1 cellular context compared by ENCODE assay signal in the genomic region with DNA sequence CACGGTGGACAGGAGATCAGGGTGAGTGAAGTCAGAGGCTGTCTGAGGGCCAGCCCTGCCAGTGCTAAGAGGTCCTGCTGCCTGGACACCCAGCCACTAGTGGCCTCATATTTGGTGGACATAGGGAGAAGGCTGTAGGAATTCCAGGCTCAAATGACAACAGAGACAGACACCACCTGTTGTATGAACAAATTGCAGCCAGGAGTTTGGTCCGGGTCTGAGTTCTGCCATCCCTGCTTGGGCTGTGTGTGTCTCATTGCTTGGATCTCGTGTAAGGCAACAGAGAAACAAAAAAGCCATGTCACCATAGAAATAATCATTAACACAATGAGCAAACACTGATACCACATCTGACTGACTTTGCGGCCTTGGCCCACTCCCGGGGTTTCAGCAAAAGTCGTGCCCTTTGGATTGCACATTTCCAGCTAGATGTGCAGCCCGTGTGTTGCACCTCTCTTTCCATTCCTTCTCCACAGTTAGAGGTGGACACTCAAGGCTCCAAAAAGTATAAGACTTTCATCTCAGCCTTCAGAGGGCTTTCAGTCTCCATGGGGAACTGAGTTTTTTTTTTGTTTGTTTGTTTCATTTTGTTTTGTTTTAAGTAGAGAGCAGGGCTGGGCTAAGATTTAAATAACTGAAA.
A peak's percentile ranks its signal among the peaks of the same experiment; 100 is the strongest.
TF ChIP-seq lines count a peak whose summit lies in the region.

No MANE protein-coding gene starts in this region.

TF ChIP-seq in HepG2, 621 proteins besides CTCF, POLR2A, EP300 and RAD21 (continued from another document and continues in another):
- TF ChIP-seq, protein P1, sequence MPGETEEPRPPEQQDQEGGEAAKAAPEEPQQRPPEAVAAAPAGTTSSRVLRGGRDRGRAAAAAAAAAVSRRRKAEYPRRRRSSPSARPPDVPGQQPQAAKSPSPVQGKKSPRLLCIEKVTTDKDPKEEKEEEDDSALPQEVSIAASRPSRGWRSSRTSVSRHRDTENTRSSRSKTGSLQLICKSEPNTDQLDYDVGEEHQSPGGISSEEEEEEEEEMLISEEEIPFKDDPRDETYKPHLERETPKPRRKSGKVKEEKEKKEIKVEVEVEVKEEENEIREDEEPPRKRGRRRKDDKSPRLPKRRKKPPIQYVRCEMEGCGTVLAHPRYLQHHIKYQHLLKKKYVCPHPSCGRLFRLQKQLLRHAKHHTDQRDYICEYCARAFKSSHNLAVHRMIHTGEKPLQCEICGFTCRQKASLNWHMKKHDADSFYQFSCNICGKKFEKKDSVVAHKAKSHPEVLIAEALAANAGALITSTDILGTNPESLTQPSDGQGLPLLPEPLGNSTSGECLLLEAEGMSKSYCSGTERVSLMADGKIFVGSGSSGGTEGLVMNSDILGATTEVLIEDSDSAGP (CRISPR knock-in tag; IDR thresholded peaks at IDR 0.05; ENCODE audit: borderline replicate concordance), result peak; percentile 65
- peak; percentile 77; the same call in 1 of the 2 replicates for TF ChIP-seq CCDC6 (CRISPR knock-in tag; IDR thresholded peaks at IDR 0.05)
- peak; percentile 63; the same call in 1 of the 2 replicates for TF ChIP-seq ZBTB7B (CRISPR knock-in tag; IDR thresholded peaks at IDR 0.05)
- TF ChIP-seq ZKSCAN1 (IDR thresholded peaks at IDR 0.05; ENCODE audit: low read length), result peak; percentile 24; the same call in 1 of the 2 replicates
- peak; percentile 94 for TF ChIP-seq NR2F6 (IDR thresholded peaks at IDR 0.05)
- peak; percentile 97 for TF ChIP-seq NR2F6 (CRISPR knock-in tag; IDR thresholded peaks at IDR 0.05)
- peak; percentile 20; the same call in 1 of the 2 replicates for TF ChIP-seq KDM4B (CRISPR knock-in tag; IDR thresholded peaks at IDR 0.05)
- TF ChIP-seq, protein P2, sequence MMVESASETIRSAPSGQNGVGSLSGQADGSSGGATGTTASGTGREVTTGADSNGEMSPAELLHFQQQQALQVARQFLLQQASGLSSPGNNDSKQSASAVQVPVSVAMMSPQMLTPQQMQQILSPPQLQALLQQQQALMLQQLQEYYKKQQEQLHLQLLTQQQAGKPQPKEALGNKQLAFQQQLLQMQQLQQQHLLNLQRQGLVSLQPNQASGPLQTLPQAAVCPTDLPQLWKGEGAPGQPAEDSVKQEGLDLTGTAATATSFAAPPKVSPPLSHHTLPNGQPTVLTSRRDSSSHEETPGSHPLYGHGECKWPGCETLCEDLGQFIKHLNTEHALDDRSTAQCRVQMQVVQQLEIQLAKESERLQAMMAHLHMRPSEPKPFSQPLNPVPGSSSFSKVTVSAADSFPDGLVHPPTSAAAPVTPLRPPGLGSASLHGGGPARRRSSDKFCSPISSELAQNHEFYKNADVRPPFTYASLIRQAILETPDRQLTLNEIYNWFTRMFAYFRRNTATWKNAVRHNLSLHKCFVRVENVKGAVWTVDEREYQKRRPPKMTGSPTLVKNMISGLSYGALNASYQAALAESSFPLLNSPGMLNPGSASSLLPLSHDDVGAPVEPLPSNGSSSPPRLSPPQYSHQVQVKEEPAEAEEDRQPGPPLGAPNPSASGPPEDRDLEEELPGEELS (CRISPR knock-in tag; IDR thresholded peaks at IDR 0.05), result peak; percentile 94
- peak; percentile 79 for TF ChIP-seq ZNF205 (CRISPR knock-in tag; IDR thresholded peaks at IDR 0.05)
- peak; percentile 64 for TF ChIP-seq ZNF644 (CRISPR knock-in tag; IDR thresholded peaks at IDR 0.05; ENCODE audit: low read depth)
- TF ChIP-seq, protein P3, sequence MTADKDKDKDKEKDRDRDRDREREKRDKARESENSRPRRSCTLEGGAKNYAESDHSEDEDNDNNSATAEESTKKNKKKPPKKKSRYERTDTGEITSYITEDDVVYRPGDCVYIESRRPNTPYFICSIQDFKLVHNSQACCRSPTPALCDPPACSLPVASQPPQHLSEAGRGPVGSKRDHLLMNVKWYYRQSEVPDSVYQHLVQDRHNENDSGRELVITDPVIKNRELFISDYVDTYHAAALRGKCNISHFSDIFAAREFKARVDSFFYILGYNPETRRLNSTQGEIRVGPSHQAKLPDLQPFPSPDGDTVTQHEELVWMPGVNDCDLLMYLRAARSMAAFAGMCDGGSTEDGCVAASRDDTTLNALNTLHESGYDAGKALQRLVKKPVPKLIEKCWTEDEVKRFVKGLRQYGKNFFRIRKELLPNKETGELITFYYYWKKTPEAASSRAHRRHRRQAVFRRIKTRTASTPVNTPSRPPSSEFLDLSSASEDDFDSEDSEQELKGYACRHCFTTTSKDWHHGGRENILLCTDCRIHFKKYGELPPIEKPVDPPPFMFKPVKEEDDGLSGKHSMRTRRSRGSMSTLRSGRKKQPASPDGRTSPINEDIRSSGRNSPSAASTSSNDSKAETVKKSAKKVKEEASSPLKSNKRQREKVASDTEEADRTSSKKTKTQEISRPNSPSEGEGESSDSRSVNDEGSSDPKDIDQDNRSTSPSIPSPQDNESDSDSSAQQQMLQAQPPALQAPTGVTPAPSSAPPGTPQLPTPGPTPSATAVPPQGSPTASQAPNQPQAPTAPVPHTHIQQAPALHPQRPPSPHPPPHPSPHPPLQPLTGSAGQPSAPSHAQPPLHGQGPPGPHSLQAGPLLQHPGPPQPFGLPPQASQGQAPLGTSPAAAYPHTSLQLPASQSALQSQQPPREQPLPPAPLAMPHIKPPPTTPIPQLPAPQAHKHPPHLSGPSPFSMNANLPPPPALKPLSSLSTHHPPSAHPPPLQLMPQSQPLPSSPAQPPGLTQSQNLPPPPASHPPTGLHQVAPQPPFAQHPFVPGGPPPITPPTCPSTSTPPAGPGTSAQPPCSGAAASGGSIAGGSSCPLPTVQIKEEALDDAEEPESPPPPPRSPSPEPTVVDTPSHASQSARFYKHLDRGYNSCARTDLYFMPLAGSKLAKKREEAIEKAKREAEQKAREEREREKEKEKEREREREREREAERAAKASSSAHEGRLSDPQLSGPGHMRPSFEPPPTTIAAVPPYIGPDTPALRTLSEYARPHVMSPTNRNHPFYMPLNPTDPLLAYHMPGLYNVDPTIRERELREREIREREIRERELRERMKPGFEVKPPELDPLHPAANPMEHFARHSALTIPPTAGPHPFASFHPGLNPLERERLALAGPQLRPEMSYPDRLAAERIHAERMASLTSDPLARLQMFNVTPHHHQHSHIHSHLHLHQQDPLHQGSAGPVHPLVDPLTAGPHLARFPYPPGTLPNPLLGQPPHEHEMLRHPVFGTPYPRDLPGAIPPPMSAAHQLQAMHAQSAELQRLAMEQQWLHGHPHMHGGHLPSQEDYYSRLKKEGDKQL (CRISPR knock-in tag; IDR thresholded peaks at IDR 0.05; ENCODE audit: low read depth), result peak; percentile 59; the same call in 1 of the 2 replicates
- TF ChIP-seq, protein P4, sequence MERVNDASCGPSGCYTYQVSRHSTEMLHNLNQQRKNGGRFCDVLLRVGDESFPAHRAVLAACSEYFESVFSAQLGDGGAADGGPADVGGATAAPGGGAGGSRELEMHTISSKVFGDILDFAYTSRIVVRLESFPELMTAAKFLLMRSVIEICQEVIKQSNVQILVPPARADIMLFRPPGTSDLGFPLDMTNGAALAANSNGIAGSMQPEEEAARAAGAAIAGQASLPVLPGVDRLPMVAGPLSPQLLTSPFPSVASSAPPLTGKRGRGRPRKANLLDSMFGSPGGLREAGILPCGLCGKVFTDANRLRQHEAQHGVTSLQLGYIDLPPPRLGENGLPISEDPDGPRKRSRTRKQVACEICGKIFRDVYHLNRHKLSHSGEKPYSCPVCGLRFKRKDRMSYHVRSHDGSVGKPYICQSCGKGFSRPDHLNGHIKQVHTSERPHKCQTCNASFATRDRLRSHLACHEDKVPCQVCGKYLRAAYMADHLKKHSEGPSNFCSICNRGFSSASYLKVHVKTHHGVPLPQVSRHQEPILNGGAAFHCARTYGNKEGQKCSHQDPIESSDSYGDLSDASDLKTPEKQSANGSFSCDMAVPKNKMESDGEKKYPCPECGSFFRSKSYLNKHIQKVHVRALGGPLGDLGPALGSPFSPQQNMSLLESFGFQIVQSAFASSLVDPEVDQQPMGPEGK (CRISPR knock-in tag; IDR thresholded peaks at IDR 0.05), result peak; percentile 76
- TF ChIP-seq TOPORS (CRISPR knock-in tag; IDR thresholded peaks at IDR 0.05), result peak; percentile 81; the same call in 1 of the 2 replicates
- TF ChIP-seq SP4 (CRISPR knock-in tag; IDR thresholded peaks at IDR 0.05), result 0 out of 2 replicates have a peak, but pooled peaks have one; percentile 29
- TF ChIP-seq KLF6 (CRISPR knock-in tag; IDR thresholded peaks at IDR 0.05), result peak; percentile 63; the same call in 1 of the 2 replicates
- TF ChIP-seq TBX3 (IDR thresholded peaks at IDR 0.05; ENCODE audit: borderline replicate concordance), result peak; percentile 23; the same call in 1 of the 2 replicates
- peak; percentile 87 for TF ChIP-seq RXRA (CRISPR knock-in tag; IDR thresholded peaks at IDR 0.05)
- peak; percentile 73 for TF ChIP-seq FOXK2 (IDR thresholded peaks at IDR 0.05)
- TF ChIP-seq PHF5A (CRISPR knock-in tag; IDR thresholded peaks at IDR 0.05; ENCODE audit: low read depth, unreplicated experiment), result peak; percentile 32
- peak; percentile 64; the same call in 1 of the 2 replicates for TF ChIP-seq ZNF350 (CRISPR knock-in tag; IDR thresholded peaks at IDR 0.05; ENCODE audit: borderline replicate concordance, low read depth)
- TF ChIP-seq HMG20A (CRISPR knock-in tag; IDR thresholded peaks at IDR 0.05; ENCODE audit: borderline replicate concordance), result peak; percentile 96; the same call in 1 of the 2 replicates
- 0 out of 2 replicates have a peak, but pooled peaks have one; percentile 25 for TF ChIP-seq ZMYM3 (CRISPR knock-in tag; IDR thresholded peaks at IDR 0.05)
- TF ChIP-seq, protein P5, sequence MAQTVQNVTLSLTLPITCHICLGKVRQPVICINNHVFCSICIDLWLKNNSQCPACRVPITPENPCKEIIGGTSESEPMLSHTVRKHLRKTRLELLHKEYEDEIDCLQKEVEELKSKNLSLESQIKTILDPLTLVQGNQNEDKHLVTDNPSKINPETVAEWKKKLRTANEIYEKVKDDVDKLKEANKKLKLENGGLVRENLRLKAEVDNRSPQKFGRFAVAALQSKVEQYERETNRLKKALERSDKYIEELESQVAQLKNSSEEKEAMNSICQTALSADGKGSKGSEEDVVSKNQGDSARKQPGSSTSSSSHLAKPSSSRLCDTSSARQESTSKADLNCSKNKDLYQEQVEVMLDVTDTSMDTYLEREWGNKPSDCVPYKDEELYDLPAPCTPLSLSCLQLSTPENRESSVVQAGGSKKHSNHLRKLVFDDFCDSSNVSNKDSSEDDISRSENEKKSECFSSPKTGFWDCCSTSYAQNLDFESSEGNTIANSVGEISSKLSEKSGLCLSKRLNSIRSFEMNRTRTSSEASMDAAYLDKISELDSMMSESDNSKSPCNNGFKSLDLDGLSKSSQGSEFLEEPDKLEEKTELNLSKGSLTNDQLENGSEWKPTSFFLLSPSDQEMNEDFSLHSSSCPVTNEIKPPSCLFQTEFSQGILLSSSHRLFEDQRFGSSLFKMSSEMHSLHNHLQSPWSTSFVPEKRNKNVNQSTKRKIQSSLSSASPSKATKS (CRISPR knock-in tag; IDR thresholded peaks at IDR 0.05), result peak; percentile 91; the same call in 1 of the 2 replicates
- TF ChIP-seq, protein P6, sequence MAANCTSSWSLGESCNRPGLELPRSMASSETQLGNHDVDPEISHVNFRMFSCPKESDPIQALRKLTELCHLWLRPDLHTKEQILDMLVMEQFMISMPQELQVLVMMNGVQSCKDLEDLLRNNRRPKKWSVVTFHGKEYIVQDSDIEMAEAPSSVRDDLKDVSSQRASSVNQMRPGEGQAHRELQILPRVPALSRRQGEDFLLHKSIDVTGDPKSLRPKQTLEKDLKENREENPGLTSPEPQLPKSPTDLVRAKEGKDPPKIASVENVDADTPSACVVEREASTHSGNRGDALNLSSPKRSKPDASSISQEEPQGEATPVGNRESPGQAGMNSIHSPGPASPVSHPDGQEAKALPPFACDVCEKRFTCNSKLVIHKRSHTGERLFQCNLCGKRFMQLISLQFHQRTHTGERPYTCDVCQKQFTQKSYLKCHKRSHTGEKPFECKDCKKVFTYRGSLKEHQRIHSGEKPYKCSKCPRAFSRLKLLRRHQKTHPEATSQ (CRISPR knock-in tag; IDR thresholded peaks at IDR 0.05; ENCODE audit: borderline replicate concordance), result 0 out of 2 replicates have a peak, but pooled peaks have one; percentile 78
- TF ChIP-seq PAF1 (CRISPR knock-in tag; IDR thresholded peaks at IDR 0.05), result 0 out of 2 replicates have a peak, but pooled peaks have one; percentile 49
- peak; percentile 79 for TF ChIP-seq CEBPB (IDR thresholded peaks at IDR 0.05; ENCODE audit: borderline replicate concordance, low read depth, low read length)
- TF ChIP-seq ZNF556 (CRISPR knock-in tag; IDR thresholded peaks at IDR 0.05; ENCODE audit: borderline replicate concordance), result peak; percentile 40; the same call in 1 of the 2 replicates
- peak; percentile 91 for TF ChIP-seq ERF (CRISPR knock-in tag; IDR thresholded peaks at IDR 0.05)
- TF ChIP-seq FOXA3 (CRISPR knock-in tag; IDR thresholded peaks at IDR 0.05), result peak; percentile 94
- 0 out of 2 replicates have a peak, but pooled peaks have one; percentile 32 for TF ChIP-seq DR1 (CRISPR knock-in tag; IDR thresholded peaks at IDR 0.05)
- TF ChIP-seq SOX5 (CRISPR knock-in tag; IDR thresholded peaks at IDR 0.05; ENCODE audit: borderline replicate concordance), result peak; percentile 95
- TF ChIP-seq, protein P7, sequence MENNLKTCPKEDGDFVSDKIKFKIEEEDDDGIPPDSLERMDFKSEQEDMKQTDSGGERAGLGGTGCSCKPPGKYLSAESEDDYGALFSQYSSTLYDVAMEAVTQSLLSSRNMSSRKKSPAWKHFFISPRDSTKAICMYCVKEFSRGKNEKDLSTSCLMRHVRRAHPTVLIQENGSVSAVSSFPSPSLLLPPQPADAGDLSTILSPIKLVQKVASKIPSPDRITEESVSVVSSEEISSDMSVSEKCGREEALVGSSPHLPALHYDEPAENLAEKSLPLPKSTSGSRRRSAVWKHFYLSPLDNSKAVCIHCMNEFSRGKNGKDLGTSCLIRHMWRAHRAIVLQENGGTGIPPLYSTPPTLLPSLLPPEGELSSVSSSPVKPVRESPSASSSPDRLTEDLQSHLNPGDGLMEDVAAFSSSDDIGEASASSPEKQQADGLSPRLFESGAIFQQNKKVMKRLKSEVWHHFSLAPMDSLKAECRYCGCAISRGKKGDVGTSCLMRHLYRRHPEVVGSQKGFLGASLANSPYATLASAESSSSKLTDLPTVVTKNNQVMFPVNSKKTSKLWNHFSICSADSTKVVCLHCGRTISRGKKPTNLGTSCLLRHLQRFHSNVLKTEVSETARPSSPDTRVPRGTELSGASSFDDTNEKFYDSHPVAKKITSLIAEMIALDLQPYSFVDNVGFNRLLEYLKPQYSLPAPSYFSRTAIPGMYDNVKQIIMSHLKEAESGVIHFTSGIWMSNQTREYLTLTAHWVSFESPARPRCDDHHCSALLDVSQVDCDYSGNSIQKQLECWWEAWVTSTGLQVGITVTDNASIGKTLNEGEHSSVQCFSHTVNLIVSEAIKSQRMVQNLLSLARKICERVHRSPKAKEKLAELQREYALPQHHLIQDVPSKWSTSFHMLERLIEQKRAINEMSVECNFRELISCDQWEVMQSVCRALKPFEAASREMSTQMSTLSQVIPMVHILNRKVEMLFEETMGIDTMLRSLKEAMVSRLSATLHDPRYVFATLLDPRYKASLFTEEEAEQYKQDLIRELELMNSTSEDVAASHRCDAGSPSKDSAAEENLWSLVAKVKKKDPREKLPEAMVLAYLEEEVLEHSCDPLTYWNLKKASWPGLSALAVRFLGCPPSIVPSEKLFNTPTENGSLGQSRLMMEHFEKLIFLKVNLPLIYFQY (CRISPR knock-in tag; IDR thresholded peaks at IDR 0.05; ENCODE audit: borderline replicate concordance), result peak; percentile 81; the same call in 1 of the 2 replicates
- TF ChIP-seq FOXO1 (CRISPR knock-in tag; IDR thresholded peaks at IDR 0.05), result peak; percentile 73
